Comparison of ENCODE assay signal across 3 cellular contexts in genomic region chr6:32012941-32013617, GRCh38. TPM values are rescaled to one million over a fixed set of nuclear protein-coding genes. Genes with fewer than 3 reads are reported as not detected.
"Had no signal": no experiment of that assay in that cellular context is flagged by ENCODE, and none has a peak within 500 bp of the region (broad histone marks: within the 10 kb centered on the region; RNA-seq: fewer than 3 reads in every experiment).

No MANE protein-coding gene starts in this region.

RNA-seq across cellular contexts. Expression of gene CYP21A2, which starts 25.1 kb away (rescaled TPM):
- total RNA-seq: pulmonary artery endothelial cell had no signal
- polyA plus RNA-seq: mammary epithelial cell had no signal

RNA-seq across cellular contexts. Expression of gene C4A, which starts 31.2 kb away (rescaled TPM):
- polyA plus RNA-seq: immature natural killer cell had no signal
